In genomic region chr6:7991992-7992815, GRCh38 we compare ENCODE assay signal across 8 cellular contexts.
DNase-seq lines count a peak whose midpoint lies in the region; ATAC-seq, FAIRE-seq and TF ChIP-seq lines count a peak whose summit lies in the region.

No MANE protein-coding gene starts in this region.

- H3K36me3 Mint-ChIP-seq in naive thymus-derived CD8-positive, alpha-beta T cell = peaks cover 14 to 33% (median 20%) of the 10 kb centered on the region in 3 donors
- no peaks in the 10 kb centered on the region for H3K36me3 Mint-ChIP-seq in activated CD4-positive, alpha-beta memory T cell treated with anti-CD3 and anti-CD28 coated beads, Interleukin-2, amount 10 ng/mL, durations not matched to agents 7 days and 5 days (ENCODE audit: low read depth)

- no peak overlapping the region for H3K27ac Mint-ChIP-seq in naive thymus-derived CD8-positive, alpha-beta T cell
- H3K27ac Mint-ChIP-seq in activated CD4-positive, alpha-beta memory T cell treated with anti-CD3 and anti-CD28 coated beads, Interleukin-2, amount 10 ng/mL, durations not matched to agents 7 days and 5 days = no peak overlapping the region

- RAD21 ChIA-PET in HCT116 (lab: Charles Lee; ENCODE audit: low non-redundant PET in 1 of 2, low total read pairs in 2 of 2, uncharacterized antibody in 2 of 2, unreplicated experiment in 2 of 2) = interaction anchor here in 1 of 2 experiments (1.4 kb wide), 1 partner anchor 269 kb away, joined by 6 read pairs; no protein-coding TSS in a partner anchor

- no peaks in the 10 kb centered on the region for H3K9me2 ChIP-seq in HCT116 (ENCODE audit: insufficient read depth)

- BruUV-seq in HCT116 (replicated peaks; lab: Mats Ljungman, UMichigan) (no TSS peak), mammary epithelial cell (replicated peaks; lab: Mats Ljungman, UMichigan) (no TSS peak)

- H3K4me2 ChIP-seq in HCT116 (ENCODE audit: low read length) (no peak overlapping the region), mammary epithelial cell (ENCODE audit: insufficient read depth, low read depth, low read length) (no peak overlapping the region)

- H3K36me3 ChIP-seq in HCT116 (ENCODE audit: control insufficient read depth in 1 of 2, insufficient read depth in 2 of 2, low read length in 2 of 2) = no peaks in the 10 kb centered on the region
- no peaks in the 10 kb centered on the region for H3K36me3 ChIP-seq in mammary epithelial cell (ENCODE audit: insufficient read depth, low read length)
- no peaks in the 10 kb centered on the region for H3K36me3 ChIP-seq in right lobe of liver

- no peaks in the 10 kb centered on the region for H4K20me1 ChIP-seq in HCT116 (ENCODE audit: insufficient read depth)
- H4K20me1 ChIP-seq in mammary epithelial cell (ENCODE audit: insufficient read depth, low read length) = no peaks in the 10 kb centered on the region

- TF ChIP-seq POLR2A in GM12892 (IDR thresholded peaks at IDR 0.05; ENCODE audit: low read depth, low read length) (no peak), HCT116 (IDR thresholded peaks at IDR 0.05; ENCODE audit: borderline replicate concordance, extremely low read depth, insufficient read depth, insufficient read length) (no peak), right lobe of liver (IDR thresholded peaks at IDR 0.05) (no peak)

- H3K79me2 ChIP-seq in HCT116 (ENCODE audit: insufficient read depth, low read length) = no peaks in the 10 kb centered on the region
- H3K79me2 ChIP-seq in mammary epithelial cell (ENCODE audit: insufficient read depth, low read length) = no peaks in the 10 kb centered on the region

- no peaks in the 10 kb centered on the region for H3K4me1 Mint-ChIP-seq in naive thymus-derived CD8-positive, alpha-beta T cell
- no peaks in the 10 kb centered on the region for H3K4me1 Mint-ChIP-seq in activated CD4-positive, alpha-beta memory T cell treated with anti-CD3 and anti-CD28 coated beads, Interleukin-2, amount 10 ng/mL, durations not matched to agents 7 days and 5 days

- intact Hi-C loops in HCT116 (cut with micrococcal nuclease) = loop anchor here (2.0 to 5.0 kb wide), 2 partner anchors 95 to 269 kb away; no protein-coding TSS in a partner anchor
- intact Hi-C loops in mammary epithelial cell (cut with micrococcal nuclease) = loop anchor here (1.0 to 5.0 kb wide), 2 partner anchors 70 to 269 kb away; no protein-coding TSS in a partner anchor
- intact Hi-C loops in right lobe of liver (cut with DNase I) = no loop called here

- H3K9me3 ChIP-seq in HCT116 (ENCODE audit: control insufficient read depth in 1 of 2, insufficient read depth in 1 of 2, low read depth in 1 of 2, low read length in 2 of 2) (no peaks in the 10 kb centered on the region), mammary epithelial cell (replicated peaks; ENCODE audit: insufficient read depth, low read length) (no peaks in the 10 kb centered on the region), right lobe of liver (no peaks in the 10 kb centered on the region)

- no peak overlapping the region for H3K4me3 ChIP-seq in HCT116 (replicated peaks in 1 of 2; ENCODE audit: low read depth in 1 of 2, low read length in 2 of 2)
- no peak overlapping the region for H3K4me3 ChIP-seq in mammary epithelial cell (replicated peaks in 1 of 3; ENCODE audit: insufficient read depth in 1 of 3, low read depth in 2 of 3, low read length in 3 of 3)
- no peak overlapping the region for H3K4me3 ChIP-seq in right lobe of liver

- peak; percentile 87 for TF ChIP-seq RAD21 in HCT116 (IDR thresholded peaks at IDR 0.05; ENCODE audit: low read depth)

- TF ChIP-seq CTCF in HCT116 (IDR thresholded peaks at IDR 0.05 in 2 of 3, conservative IDR thresholded peaks at IDR 0.05 in 1 of 3; ENCODE audit: borderline replicate concordance in 1 of 3, insufficient read depth in 1 of 3, low read depth in 2 of 3, low read length in 2 of 3) (peak; percentile 46 to 68 (median 61); a peak in 5 of 6 replicates), mammary epithelial cell (conservative IDR thresholded peaks at IDR 0.05 in 1 of 2, IDR thresholded peaks at IDR 0.05 in 1 of 2; ENCODE audit: extremely low read depth in 1 of 2, insufficient read depth in 1 of 2, low read depth in 1 of 2, low read length in 2 of 2) (peak; percentile 30 to 40), right lobe of liver (IDR thresholded peaks at IDR 0.05) (peak; percentile 42 to 63 (median 44))

- no peaks in the 10 kb centered on the region for H3K27me3 ChIP-seq in HCT116 (ENCODE audit: insufficient read depth, low read length)
- H3K27me3 ChIP-seq in mammary epithelial cell (ENCODE audit: insufficient read depth, low read length) = no peaks in the 10 kb centered on the region
- no peaks in the 10 kb centered on the region for H3K27me3 ChIP-seq in right lobe of liver

- ATAC-seq in HCT116 = peak; percentile 77
- peak; percentile 75 to 81 (median 78) for ATAC-seq in right lobe of liver
- ATAC-seq in naive thymus-derived CD8-positive, alpha-beta T cell = no peak

- H3K27ac ChIP-seq in HCT116 (ENCODE audit: low read depth, low read length) (no peak overlapping the region), mammary epithelial cell (ENCODE audit: insufficient read depth, low read depth, low read length) (no peak overlapping the region), right lobe of liver (no peak overlapping the region)

- in situ Hi-C loops in mammary epithelial cell (cut with MboI; ENCODE audit: low sequenced_read_pairs in 2 of 2) = loop anchor here (10.0 kb wide), 1 partner anchor 267 kb away; the partner anchor contains the start of gene BMP6 (in 2 of the 2)

- WGBS in mammary epithelial cell (ENCODE audit: low coverage, missing lambda C conversion rate) = 32% methylated on average over 7 of the region's 7 CpGs
- WGBS in right lobe of liver (ENCODE audit: insufficient coverage, low coverage, low lambda C conversion rate, missing lambda C conversion rate) = 34% methylated on average over 7 of the region's 7 CpGs

- dilution Hi-C loops in mammary epithelial cell (cut with HindIII; ENCODE audit: low sequenced_read_pairs) = no loop called here

- peaks cover 0 to 14% (median 7%) of the 10 kb centered on the region in 9 donors for H3K9me3 Mint-ChIP-seq in naive thymus-derived CD8-positive, alpha-beta T cell
- H3K9me3 Mint-ChIP-seq in activated CD4-positive, alpha-beta memory T cell treated with anti-CD3 and anti-CD28 coated beads, Interleukin-2, amount 10 ng/mL, durations not matched to agents 7 days and 5 days = no peaks in the 10 kb centered on the region

- no peak for FAIRE-seq in GM12892 (lab: Jason Lieb, UNC)

- H3K4me1 ChIP-seq in HCT116 (ENCODE audit: control insufficient read depth in 1 of 2, insufficient read depth in 2 of 2, low read length in 2 of 2) (no peaks in the 10 kb centered on the region), mammary epithelial cell (ENCODE audit: insufficient read depth, low read length) (no peaks in the 10 kb centered on the region), right lobe of liver (no peaks in the 10 kb centered on the region)

- H3K9ac ChIP-seq in HCT116 (ENCODE audit: low read length) (no peak overlapping the region), mammary epithelial cell (ENCODE audit: insufficient read depth, low read length) (no peak overlapping the region)

- peak; percentile 40 for DNase-seq in GM12892 (ENCODE audit: insufficient read length)
- peak; percentile 24 for DNase-seq in HCT116 (ENCODE audit: low read depth, low spot score)
- DNase-seq in NCI-H146 (lab: John Stamatoyannopoulos, UW) = peak; percentile 45
- peak; percentile 28 for DNase-seq in mammary epithelial cell
- no peak for DNase-seq in right lobe of liver
- no peak for DNase-seq in stimulated activated naive CD4-positive, alpha-beta T cell treated with Interleukin-2 at 50 U/mL for 16 hours (lab: John Stamatoyannopoulos, UW)
- DNase-seq in naive thymus-derived CD8-positive, alpha-beta T cell = no peak
- DNase-seq in activated CD4-positive, alpha-beta memory T cell treated with anti-CD3 and anti-CD28 coated beads, Interleukin-2, amount 10 ng/mL, durations not matched to agents 7 days and 5 days = no peak

- no peaks in the 10 kb centered on the region for H3K27me3 Mint-ChIP-seq in naive thymus-derived CD8-positive, alpha-beta T cell
- no peaks in the 10 kb centered on the region for H3K27me3 Mint-ChIP-seq in activated CD4-positive, alpha-beta memory T cell treated with anti-CD3 and anti-CD28 coated beads, Interleukin-2, amount 10 ng/mL, durations not matched to agents 7 days and 5 days

- POLR2A ChIA-PET in HCT116 (lab: Charles Lee) = no interaction called here
- POLR2A ChIA-PET in naive thymus-derived CD8-positive, alpha-beta T cell (lab: Charles Lee) = no interaction called here
- POLR2A ChIA-PET in activated CD4-positive, alpha-beta memory T cell treated with anti-CD3 and anti-CD28 coated beads, Interleukin-2, amount 10 ng/mL, durations not matched to agents 7 days and 5 days (lab: Charles Lee) = interaction anchor here (1.3 kb wide), 1 partner anchor 11 kb away, joined by 3 read pairs; no protein-coding TSS in a partner anchor

- H2AFZ ChIP-seq in HCT116 (ENCODE audit: low read depth, low read length, poor library complexity, severe bottlenecking) (no peak overlapping the region), mammary epithelial cell (ENCODE audit: low read depth, low read length) (peak overlapping the region; percentile 11)

- CTCF ChIA-PET in HCT116 (lab: Charles Lee) = interaction anchor here (0.8 to 3.4 kb wide), 5 partner anchors 11 to 320 kb away, joined by 3 to 21 read pairs (median 4); no protein-coding TSS in a partner anchor
- CTCF ChIA-PET in mammary epithelial cell (lab: Charles Lee; ENCODE audit: low non-redundant PET) = interaction anchor here (0.6 kb wide), 2 partner anchors 47 to 72 kb away, joined by 4 to 5 read pairs; partner anchors contain the start of gene BLOC1S5
- CTCF ChIA-PET in activated CD4-positive, alpha-beta memory T cell treated with anti-CD3 and anti-CD28 coated beads, Interleukin-2, amount 10 ng/mL, durations not matched to agents 7 days and 5 days (lab: Charles Lee) = interaction anchor here (1.1 to 1.5 kb wide), 3 partner anchors 14 to 269 kb away, joined by 3 to 6 read pairs (median 4); no protein-coding TSS in a partner anchor

- no peak overlapping the region for H3K4me3 Mint-ChIP-seq in naive thymus-derived CD8-positive, alpha-beta T cell
- H3K4me3 Mint-ChIP-seq in activated CD4-positive, alpha-beta memory T cell treated with anti-CD3 and anti-CD28 coated beads, Interleukin-2, amount 10 ng/mL, durations not matched to agents 7 days and 5 days = no peak overlapping the region

Comparison
In these comparisons a context has a peak if more than half of its experiments do, and no peak if none do; other contexts are left out.
1. DNase-seq: peak in GM12892 (single experiment), HCT116 (single experiment), NCI-H146 (single experiment) and mammary epithelial cell (single experiment); none in right lobe of liver (0 of 3), stimulated activated naive CD4-positive, alpha-beta T cell treated with Interleukin-2 at 50 U/mL for 16 hours (single experiment), naive thymus-derived CD8-positive, alpha-beta T cell (0 of 10) and activated CD4-positive, alpha-beta memory T cell treated with anti-CD3 and anti-CD28 coated beads, Interleukin-2, amount 10 ng/mL, durations not matched to agents 7 days and 5 days (single experiment).
2. ATAC-seq: peak in HCT116 (single experiment) and right lobe of liver (4 of 4); none in naive thymus-derived CD8-positive, alpha-beta T cell (0 of 2).
3. intact Hi-C loops: an anchor here in HCT116 (2.0 to 5.0 kb wide) and mammary epithelial cell (1.0 to 5.0 kb wide); none called in right lobe of liver.
4. Peak in every context shown above with its lines, with median percentiles within 50 percentile points of each other: CTCF ChIP-seq.